8 cellular contexts compared by ENCODE assay signal in genomic region chr10:86755740-86756510, GRCh38. TPM values are rescaled to one million over a fixed set of nuclear protein-coding genes. Genes with fewer than 3 reads are reported as not detected.
DNase-seq lines count a peak whose midpoint lies in the region; ATAC-seq and TF ChIP-seq lines count a peak whose summit lies in the region.

No MANE protein-coding gene starts in this region.

- peak overlapping the region; percentile 78 for H3K27ac Mint-ChIP-seq in T-helper 2 cell treated with Interferon-gamma antibody and Interleukin-4, amounts not matched to agents 5 μg/mL and 100 μg/mL, for 36 hours

- H3K27me3 ChIP-seq in ascending aorta: no peaks in the 10 kb centered on the region
- no peaks in the 10 kb centered on the region for H3K27me3 ChIP-seq in rectal smooth muscle tissue (ENCODE audit: control insufficient read depth, insufficient read depth, low read length)
- no peaks in the 10 kb centered on the region for H3K27me3 ChIP-seq in vagina

- peaks cover 3% of the 10 kb centered on the region for H3K36me3 Mint-ChIP-seq in T-helper 2 cell treated with Interferon-gamma antibody and Interleukin-4, amounts not matched to agents 5 μg/mL and 100 μg/mL, for 36 hours (ENCODE audit: low read depth)

- TF ChIP-seq CTCF in ascending aorta (IDR thresholded peaks at IDR 0.05): no peak
- TF ChIP-seq CTCF in vagina (IDR thresholded peaks at IDR 0.05): no peak

- peaks cover 35% of the 10 kb centered on the region for H3K4me1 Mint-ChIP-seq in T-helper 2 cell treated with Interferon-gamma antibody and Interleukin-4, amounts not matched to agents 5 μg/mL and 100 μg/mL, for 36 hours (ENCODE audit: low read depth)

- peaks cover 42% of the 10 kb centered on the region for H3K27me3 Mint-ChIP-seq in T-helper 2 cell treated with Interferon-gamma antibody and Interleukin-4, amounts not matched to agents 5 μg/mL and 100 μg/mL, for 36 hours (ENCODE audit: low read depth)

- DNase-seq in NCI-H1436 (lab: John Stamatoyannopoulos, UW) (peak; percentile 92), ascending aorta (ENCODE audit: low spot score in 2 of 2) (peak; percentile 33 to 93), hepatic stellate cell (ENCODE audit: low spot score) (peak; percentile 77), vagina (ENCODE audit: extremely low spot score in 2 of 2) (peak in 1 of 2 donors; percentile 89)
- DNase-seq in T-helper 2 cell treated with Interferon-gamma antibody and Interleukin-4, amounts not matched to agents 5 μg/mL and 100 μg/mL, for 36 hours (ENCODE audit: low spot score): peak; percentile 90

- intact Hi-C loops in ascending aorta (cut with DNase I) (loop anchor here (2.0 to 5.0 kb wide), 6 partner anchors 41 to 339 kb away; partner anchors contain the start of genes ADIRF, GLUD1 and SHLD2), vagina (cut with DNase I) (loop anchor here (5.0 kb wide), 1 partner anchor 44 kb away; no protein-coding TSS in a partner anchor)

- H3K36me3 ChIP-seq in ascending aorta: no peaks in the 10 kb centered on the region
- H3K36me3 ChIP-seq in rectal smooth muscle tissue (ENCODE audit: control insufficient read depth, insufficient read depth, low read length): no peaks in the 10 kb centered on the region
- no peaks in the 10 kb centered on the region for H3K36me3 ChIP-seq in vagina

- TF ChIP-seq POLR2A in vagina (IDR thresholded peaks at IDR 0.05): peak in 1 of 2 donors; percentile 74

- H3K27ac ChIP-seq in ascending aorta (peak overlapping the region; percentile 100), rectal smooth muscle tissue (ENCODE audit: low read depth, low read length) (peak overlapping the region; percentile 98), vagina (peak overlapping the region; percentile 94)

- no peaks in the 10 kb centered on the region for H3K9me3 Mint-ChIP-seq in T-helper 2 cell treated with Interferon-gamma antibody and Interleukin-4, amounts not matched to agents 5 μg/mL and 100 μg/mL, for 36 hours

- peak overlapping the region; percentile 82 to 96 for H3K4me3 ChIP-seq in ascending aorta
- peak overlapping the region; percentile 76 for H3K4me3 ChIP-seq in rectal smooth muscle tissue (ENCODE audit: low read length)
- H3K4me3 ChIP-seq in vagina: peak overlapping the region; percentile 76 to 83

- peak; percentile 83 for ATAC-seq in GM18498 (IDR thresholded peaks at IDR 0.05; ENCODE audit: unreplicated experiment)
- peak; percentile 77 for ATAC-seq in HG02840 (IDR thresholded peaks at IDR 0.05; ENCODE audit: low FRiP score, unreplicated experiment)

- H3K9me3 ChIP-seq in ascending aorta (no peaks in the 10 kb centered on the region), vagina (no peaks in the 10 kb centered on the region)

- peak overlapping the region; percentile 88 for H3K9ac ChIP-seq in rectal smooth muscle tissue (ENCODE audit: low read length)

- peaks cover 5 to 28% of the 10 kb centered on the region in 2 donors for H3K4me1 ChIP-seq in ascending aorta
- peaks cover 23% of the 10 kb centered on the region for H3K4me1 ChIP-seq in rectal smooth muscle tissue (ENCODE audit: control insufficient read depth, insufficient read depth, low read length)
- peaks cover 21% of the 10 kb centered on the region for H3K4me1 ChIP-seq in vagina

- peak overlapping the region; percentile 84 for H3K4me3 Mint-ChIP-seq in T-helper 2 cell treated with Interferon-gamma antibody and Interleukin-4, amounts not matched to agents 5 μg/mL and 100 μg/mL, for 36 hours

RNA-seq across cellular contexts. Expression of gene BMPR1A, which starts 0.5 kb away (rescaled TPM):
- total RNA-seq in ascending aorta (12.9 TPM), vagina (33.1 TPM)
